9 cellular contexts compared by ENCODE assay signal in the genomic region with DNA sequence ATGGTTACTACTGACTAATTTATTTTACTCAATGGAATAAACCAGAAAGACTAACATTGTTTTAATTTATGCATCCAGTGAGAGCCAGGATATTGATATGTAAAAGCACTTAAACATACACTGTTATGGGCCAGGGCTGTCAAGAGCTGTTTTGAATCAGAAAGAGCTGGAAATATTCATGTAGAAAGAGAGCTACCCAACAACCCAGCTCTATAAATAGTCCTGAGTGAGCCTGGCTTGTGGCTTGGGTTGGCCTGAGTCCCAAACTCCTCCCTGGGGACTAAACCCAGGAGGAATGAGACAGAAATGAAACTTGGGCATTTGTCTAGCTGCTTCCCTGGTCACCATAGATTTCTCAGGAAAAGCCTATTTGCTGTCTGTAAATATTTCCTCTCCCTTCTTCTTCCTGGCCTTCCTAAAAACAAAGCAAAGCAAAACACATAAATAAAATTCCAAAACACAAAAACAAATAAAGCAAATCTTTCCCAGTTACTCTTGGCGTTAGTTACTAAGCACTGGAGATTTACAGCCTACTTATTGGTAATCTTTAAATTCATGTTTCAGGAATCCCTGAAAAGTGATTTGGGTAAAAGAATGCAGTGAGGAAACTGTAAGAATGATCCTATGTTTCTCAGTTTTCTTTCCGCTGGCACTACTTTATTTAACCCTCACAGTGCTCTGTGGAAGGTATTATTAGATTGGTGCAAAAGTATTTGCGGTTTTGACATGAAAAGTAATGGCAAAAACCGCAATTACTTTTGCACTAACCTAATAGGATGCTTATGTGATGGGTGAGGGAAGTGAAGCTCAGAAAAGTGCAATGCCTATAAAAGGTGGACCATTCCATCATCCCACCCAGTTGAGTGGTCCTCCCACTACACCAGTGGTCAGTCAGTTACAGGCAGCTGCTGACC.
DNase-seq lines count a peak whose midpoint lies in the region; ATAC-seq and TF ChIP-seq lines count a peak whose summit lies in the region.
"Had no signal": no experiment of that assay in that cellular context is flagged by ENCODE, and none has a peak within 500 bp of the region (broad histone marks: within the 10 kb centered on the region; RNA-seq: fewer than 3 reads in every experiment).

No MANE protein-coding gene starts in this region.

- peaks cover 0 to 9% (median 3%) of the 10 kb centered on the region in 4 donors for H3K9me3 ChIP-seq in esophagus muscularis mucosa
- H3K9me3 ChIP-seq in CD8-positive, alpha-beta T cell (ENCODE audit: low read length) = no peaks in the 10 kb centered on the region
- no peaks in the 10 kb centered on the region for H3K9me3 ChIP-seq in CD4-positive, alpha-beta memory T cell (ENCODE audit: control insufficient read depth in 1 of 2, low read length in 2 of 2)

- TF ChIP-seq POLR2A in esophagus muscularis mucosa (IDR thresholded peaks at IDR 0.05; ENCODE audit: low read depth) = no peak

- no peak overlapping the region for H3K4me3 ChIP-seq in esophagus muscularis mucosa
- no peak overlapping the region for H3K4me3 ChIP-seq in CD8-positive, alpha-beta T cell (ENCODE audit: low read depth, low read length)
- no peak overlapping the region for H3K4me3 ChIP-seq in CD4-positive, alpha-beta memory T cell (ENCODE audit: low read length in 2 of 2)

- no peak overlapping the region for H3K4me3 Mint-ChIP-seq in CD8-positive, alpha-beta T cell
- H3K4me3 Mint-ChIP-seq in CD4-positive, alpha-beta memory T cell = no peak overlapping the region
- H3K4me3 Mint-ChIP-seq: dendritic cell treated with granulocyte-macrophage colony-stimulating factor and Interleukin-4, amounts not matched to agents 40 ng/mL and 50 ng/mL, for 4 days had no signal

- H3K4me1 ChIP-seq in esophagus muscularis mucosa = peaks cover 18 to 39% (median 38%) of the 10 kb centered on the region in 4 donors
- no peaks in the 10 kb centered on the region for H3K4me1 ChIP-seq in CD8-positive, alpha-beta T cell (ENCODE audit: insufficient read depth, low read length)
- H3K4me1 ChIP-seq in CD4-positive, alpha-beta memory T cell (ENCODE audit: insufficient read depth, low read length) = no peaks in the 10 kb centered on the region

- no peak for TF ChIP-seq EP300 in esophagus muscularis mucosa (IDR thresholded peaks at IDR 0.05)

- ATAC-seq in GM21737 (IDR thresholded peaks at IDR 0.05; ENCODE audit: unreplicated experiment) = no peak
- no peak for ATAC-seq in CD8-positive, alpha-beta T cell

- no peaks in the 10 kb centered on the region for H3K36me3 ChIP-seq in esophagus muscularis mucosa
- no peaks in the 10 kb centered on the region for H3K36me3 ChIP-seq in CD8-positive, alpha-beta T cell (ENCODE audit: insufficient read depth, low read length)
- H3K36me3 ChIP-seq in CD4-positive, alpha-beta memory T cell (ENCODE audit: insufficient read depth, low read length) = no peaks in the 10 kb centered on the region

- intact Hi-C loops in esophagus muscularis mucosa (cut with DNase I) = no loop called here
- intact Hi-C loops in CD8-positive, alpha-beta T cell (cut with DNase I, micrococcal nuclease) = no loop called here
- intact Hi-C loops in CD4-positive, alpha-beta memory T cell (cut with micrococcal nuclease) = no loop called here

- CTCF ChIA-PET in CD8-positive, alpha-beta T cell (lab: Charles Lee) = interaction anchor here (0.6 kb wide), 1 partner anchor 1406 kb away, joined by 3 read pairs; no protein-coding TSS in a partner anchor
- CTCF ChIA-PET in CD4-positive, alpha-beta memory T cell (lab: Charles Lee; ENCODE audit: partially characterized antibody) = no interaction called here

- no peak for TF ChIP-seq CTCF in esophagus muscularis mucosa (IDR thresholded peaks at IDR 0.05)
- no peak for TF ChIP-seq CTCF in CD8-positive, alpha-beta T cell (IDR thresholded peaks at IDR 0.05)

- peak overlapping the region; percentile 66 to 75 (median 72) for H3K27ac ChIP-seq in esophagus muscularis mucosa (replicated peaks in 1 of 4)
- no peak overlapping the region for H3K27ac ChIP-seq in CD8-positive, alpha-beta T cell (ENCODE audit: low read depth, low read length)
- no peak overlapping the region for H3K27ac ChIP-seq in CD4-positive, alpha-beta memory T cell (ENCODE audit: low read depth, low read length)

- H3K27me3 Mint-ChIP-seq in CD8-positive, alpha-beta T cell (ENCODE audit: low read depth) = peaks cover under 1% of the 10 kb centered on the region
- H3K27me3 Mint-ChIP-seq in CD4-positive, alpha-beta memory T cell = peaks cover 3% of the 10 kb centered on the region in 2 donors
- H3K27me3 Mint-ChIP-seq: dendritic cell treated with granulocyte-macrophage colony-stimulating factor and Interleukin-4, amounts not matched to agents 40 ng/mL and 50 ng/mL, for 4 days had no signal

- H3K27ac Mint-ChIP-seq in CD8-positive, alpha-beta T cell = no peak overlapping the region
- H3K27ac Mint-ChIP-seq in CD4-positive, alpha-beta memory T cell = no peak overlapping the region
- H3K27ac Mint-ChIP-seq: dendritic cell treated with granulocyte-macrophage colony-stimulating factor and Interleukin-4, amounts not matched to agents 40 ng/mL and 50 ng/mL, for 4 days had no signal

- no peaks in the 10 kb centered on the region for H3K36me3 Mint-ChIP-seq in CD8-positive, alpha-beta T cell
- peaks cover 4 to 9% of the 10 kb centered on the region in 2 donors for H3K36me3 Mint-ChIP-seq in CD4-positive, alpha-beta memory T cell

- POLR2A ChIA-PET in CD8-positive, alpha-beta T cell (lab: Charles Lee) = no interaction called here
- POLR2A ChIA-PET in CD4-positive, alpha-beta memory T cell (lab: Charles Lee; ENCODE audit: partially characterized antibody) = no interaction called here

- 54% methylated on average over 4 of the region's 4 CpGs for WGBS in esophagus muscularis mucosa

- DNase-seq in GM03348 (ENCODE audit: low spot score) = peak; percentile 84
- DNase-seq in NCI-H82 (lab: John Stamatoyannopoulos, UW) = peak; percentile 76
- DNase-seq in esophagus muscularis mucosa (ENCODE audit: extremely low spot score) = no peak
- peak; percentile 49 for DNase-seq in occipital lobe (lab: John Stamatoyannopoulos, UW)
- no peak for DNase-seq in stimulated activated CD4-positive, alpha-beta T cell treated with anti-CD3 and anti-CD28 coated beads, Interleukin-1b, Interleukin-23, amount 100 ng/mL, for 48 hours
- no peak for DNase-seq in CD8-positive, alpha-beta T cell
- DNase-seq in CD4-positive, alpha-beta memory T cell = no peak

- H3K9me3 Mint-ChIP-seq in CD8-positive, alpha-beta T cell = peaks cover 11% of the 10 kb centered on the region
- peaks cover 2 to 27% (median 22%) of the 10 kb centered on the region in 8 donors for H3K9me3 Mint-ChIP-seq in CD4-positive, alpha-beta memory T cell

- H3K4me1 Mint-ChIP-seq in CD8-positive, alpha-beta T cell (ENCODE audit: low read depth) = no peaks in the 10 kb centered on the region
- H3K4me1 Mint-ChIP-seq in CD4-positive, alpha-beta memory T cell = peaks cover 0 to 6% (median 0%) of the 10 kb centered on the region in 4 donors

- no peaks in the 10 kb centered on the region for H3K27me3 ChIP-seq in esophagus muscularis mucosa
- no peaks in the 10 kb centered on the region for H3K27me3 ChIP-seq in CD8-positive, alpha-beta T cell (ENCODE audit: insufficient read depth, low read length)
- no peaks in the 10 kb centered on the region for H3K27me3 ChIP-seq in CD4-positive, alpha-beta memory T cell (ENCODE audit: insufficient read depth, low read length)

Comparison
In these comparisons a context has a peak if more than half of its experiments do, and no peak if none do; other contexts are left out.
1. DNase-seq: peak in GM03348 (single experiment), NCI-H82 (single experiment) and occipital lobe (single experiment); none in esophagus muscularis mucosa (single experiment), stimulated activated CD4-positive, alpha-beta T cell treated with anti-CD3 and anti-CD28 coated beads, Interleukin-1b, Interleukin-23, amount 100 ng/mL, for 48 hours (single experiment), CD8-positive, alpha-beta T cell (0 of 7) and CD4-positive, alpha-beta memory T cell (0 of 5).
2. H3K27ac ChIP-seq: peak in esophagus muscularis mucosa (4 of 4); none in CD8-positive, alpha-beta T cell (single experiment) and CD4-positive, alpha-beta memory T cell (single experiment).